In the genomic region with DNA sequence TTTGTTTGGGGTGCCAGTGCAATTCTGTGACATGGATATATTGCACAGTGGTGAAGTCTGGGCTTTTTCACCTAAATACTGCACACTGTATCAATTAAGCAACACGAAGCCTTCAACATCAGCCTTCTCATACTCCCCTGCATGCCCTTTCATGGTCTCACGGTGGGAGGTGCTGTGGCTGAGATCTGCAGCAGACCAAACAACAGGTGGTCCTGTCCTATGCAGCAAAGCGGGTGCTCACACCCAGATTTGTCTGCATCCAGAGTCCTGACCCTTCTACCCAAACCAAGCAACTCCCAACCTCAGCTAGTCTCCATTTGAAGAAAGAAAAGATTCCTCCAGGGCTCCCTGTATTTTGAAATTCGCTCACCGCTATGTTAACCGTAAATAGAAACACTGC, we compare ENCODE assay signal across 20 cellular contexts.
"Had no signal": no experiment of that assay in that cellular context is flagged by ENCODE, and none has a peak within 500 bp of the region (broad histone marks: within the 10 kb centered on the region; RNA-seq: fewer than 3 reads in every experiment).

No MANE protein-coding gene starts in this region.

- H3K4me1 Mint-ChIP-seq: activated B cell treated with CpG ODN at 0.5 μM for 24 hours had no signal

- H3K4me3 Mint-ChIP-seq: activated B cell treated with CpG ODN at 0.5 μM for 24 hours; activated CD8-positive, alpha-beta T cell treated with anti-CD3 and anti-CD28 coated beads for 36 hours; memory B cell; stimulated activated effector memory CD8-positive, alpha-beta T cell treated with anti-CD3 and anti-CD28 coated beads, Interleukin-12 subunit alpha, Interleukin-12 subunit beta, amount 100 ng/mL, for 72 hours had no signal

- DNase-seq: activated B cell treated with CpG ODN at 0.5 μM for 24 hours; activated CD4-positive, alpha-beta T cell treated with anti-CD3 and anti-CD28 coated beads for 4 hours; activated CD8-positive, alpha-beta T cell treated with anti-CD3 and anti-CD28 coated beads for 36 hours; activated T-cell treated with anti-CD3 and anti-CD28 coated beads, Interleukin-2, amount 50 U/mL, for 1 hour; brain microvascular endothelial cell; central memory CD4-positive, alpha-beta T cell; effector CD4-positive, alpha-beta T cell; gastrocnemius medialis; heart left ventricle; left ventricle myocardium superior; naive B cell; pancreas; right lobe of liver; SK-N-SH; stimulated activated CD4-positive, alpha-beta T cell treated with anti-CD3 and anti-CD28 coated beads, Interleukin-4, amount 100 ng/mL, for 24 hours; tibial artery had no signal

- H3K27ac Mint-ChIP-seq: activated B cell treated with CpG ODN at 0.5 μM for 24 hours; activated CD8-positive, alpha-beta T cell treated with anti-CD3 and anti-CD28 coated beads for 36 hours; memory B cell had no signal

- H3K9me3 Mint-ChIP-seq: activated B cell treated with CpG ODN at 0.5 μM for 24 hours; activated CD8-positive, alpha-beta T cell treated with anti-CD3 and anti-CD28 coated beads for 36 hours; memory B cell; naive B cell; stimulated activated effector memory CD8-positive, alpha-beta T cell treated with anti-CD3 and anti-CD28 coated beads, Interleukin-12 subunit alpha, Interleukin-12 subunit beta, amount 100 ng/mL, for 72 hours had no signal

- H3K27ac ChIP-seq: brain microvascular endothelial cell, coronary artery, heart left ventricle, pancreas, right lobe of liver, tibial artery had no signal

- H3K27me3 Mint-ChIP-seq: activated B cell treated with CpG ODN at 0.5 μM for 24 hours; activated CD8-positive, alpha-beta T cell treated with anti-CD3 and anti-CD28 coated beads for 36 hours; memory B cell; naive B cell had no signal

- ATAC-seq: activated CD8-positive, alpha-beta T cell treated with anti-CD3 and anti-CD28 coated beads for 36 hours; esophagus mucosa; gastrocnemius medialis; heart left ventricle; left ventricle myocardium superior; pancreas; right lobe of liver; stimulated activated effector memory CD8-positive, alpha-beta T cell treated with anti-CD3 and anti-CD28 coated beads, Interleukin-12 subunit alpha, Interleukin-12 subunit beta, amount 100 ng/mL, for 72 hours had no signal

- H3K27me3 ChIP-seq: brain microvascular endothelial cell, gastrocnemius medialis, heart left ventricle, pancreas, right lobe of liver, tibial artery had no signal
